Comparison of ENCODE assay signal across 11 cellular contexts in genomic region chr12:27732281-27732680, GRCh38. TPM values are rescaled to one million over a fixed set of nuclear protein-coding genes. Genes with fewer than 3 reads are reported as not detected.
DNase-seq lines count a peak whose midpoint lies in the region; ATAC-seq and TF ChIP-seq lines count a peak whose summit lies in the region.
"Had no signal": no experiment of that assay in that cellular context is flagged by ENCODE, and none has a peak within 500 bp of the region (broad histone marks: within the 10 kb centered on the region; RNA-seq: fewer than 3 reads in every experiment).

No MANE protein-coding gene starts in this region.

- H3K4me1 ChIP-seq in OCI-LY3 (ENCODE audit: low read length): no peaks in the 10 kb centered on the region
- peaks cover 6% of the 10 kb centered on the region for H3K4me1 ChIP-seq in foreskin keratinocyte

- no peak overlapping the region for H3K9ac ChIP-seq in OCI-LY3 (ENCODE audit: low read length)

- no peak overlapping the region for H2AFZ ChIP-seq in OCI-LY3 (ENCODE audit: low read depth, low read length)

- no peak overlapping the region for H3K4me3 ChIP-seq in OCI-LY3 (ENCODE audit: low read length)

- no peaks in the 10 kb centered on the region for H3K27me3 Mint-ChIP-seq in glutamatergic neuron (ENCODE audit: unreplicated experiment)

- H3K36me3 ChIP-seq in OCI-LY3 (replicated peaks; ENCODE audit: low read depth, low read length): peaks cover 24% of the 10 kb centered on the region

- H3K27ac ChIP-seq in OCI-LY3 (ENCODE audit: low read length): no peak overlapping the region
- H3K27ac ChIP-seq in foreskin keratinocyte: no peak overlapping the region

- H3K9me3 ChIP-seq in OCI-LY3 (ENCODE audit: insufficient read depth, low read length): no peaks in the 10 kb centered on the region

- H3K4me3 Mint-ChIP-seq in glutamatergic neuron (ENCODE audit: unreplicated experiment): no peak overlapping the region

- H3K36me3 Mint-ChIP-seq in glutamatergic neuron (ENCODE audit: unreplicated experiment): no peaks in the 10 kb centered on the region

- H3K79me2 ChIP-seq in OCI-LY3 (ENCODE audit: low read length): peaks cover 2% of the 10 kb centered on the region; the same call in 1 of the 2 replicates

- DNase-seq in AG08395 (ENCODE audit: low spot score) (peak; percentile 10), foreskin keratinocyte (peak in 1 of 2 donors; percentile 20), glutamatergic neuron (no peak)
- DNase-seq: activated CD8-positive, alpha-beta memory T cell treated with anti-CD3 and anti-CD28 coated beads, Interleukin-2, amount 50 U/mL, for 48 hours; occipital lobe had no signal

- H3K4me1 Mint-ChIP-seq in glutamatergic neuron (ENCODE audit: low read depth, unreplicated experiment): no peaks in the 10 kb centered on the region

- no peaks in the 10 kb centered on the region for H3K9me3 Mint-ChIP-seq in glutamatergic neuron (ENCODE audit: unreplicated experiment)

- H3K4me2 ChIP-seq in OCI-LY3 (ENCODE audit: low read length): no peak overlapping the region

- TF ChIP-seq CTCF in OCI-LY3 (IDR thresholded peaks at IDR 0.05; ENCODE audit: low read depth, low read length) (peak; percentile 50), foreskin keratinocyte (conservative IDR thresholded peaks at IDR 0.05) (peak; percentile 44), glutamatergic neuron (IDR thresholded peaks at IDR 0.05; ENCODE audit: partially characterized antibody, unreplicated experiment) (no peak)

- H3K27me3 ChIP-seq in OCI-LY3 (ENCODE audit: low read depth, low read length) (no peaks in the 10 kb centered on the region), foreskin keratinocyte (no peaks in the 10 kb centered on the region)

- ATAC-seq in GM18517 (IDR thresholded peaks at IDR 0.05; ENCODE audit: unreplicated experiment) (peak; percentile 62), foreskin keratinocyte (peak; percentile 59), GM21381 (IDR thresholded peaks at IDR 0.05; ENCODE audit: unreplicated experiment) (no peak), HG03045 (IDR thresholded peaks at IDR 0.05; ENCODE audit: unreplicated experiment) (no peak), GM19023 (IDR thresholded peaks at IDR 0.05; ENCODE audit: unreplicated experiment) (no peak)

- no peak overlapping the region for H3K27ac Mint-ChIP-seq in glutamatergic neuron (ENCODE audit: unreplicated experiment)

- no peaks in the 10 kb centered on the region for H4K20me1 ChIP-seq in OCI-LY3 (ENCODE audit: insufficient read depth, low read length)

RNA-seq across cellular contexts. Expression of gene MRPS35, which starts 21.6 kb away (rescaled TPM):
- total RNA-seq in foreskin keratinocyte (62.6 and 68.9 TPM in 2 replicates), glutamatergic neuron (ENCODE audit: unreplicated experiment) (27.4 TPM)
- polyA plus RNA-seq in foreskin keratinocyte: 45.9 and 53.7 TPM in 2 replicates

RNA-seq across cellular contexts. Expression of gene REP15, which starts 36.0 kb away (rescaled TPM):
- total RNA-seq in foreskin keratinocyte: 3.4 TPM in 2 replicates
- polyA plus RNA-seq in foreskin keratinocyte: 2.5 and 2.9 TPM in 2 replicates
- total RNA-seq in glutamatergic neuron (ENCODE audit: unreplicated experiment): 1.6 TPM

RNA-seq across cellular contexts. Expression of gene KLHL42, which starts 47.8 kb away (rescaled TPM):
- 27.8 and 30.5 TPM in 2 replicates for total RNA-seq in foreskin keratinocyte
- 7.2 and 8.0 TPM in 2 replicates for polyA plus RNA-seq in foreskin keratinocyte
- total RNA-seq in glutamatergic neuron (ENCODE audit: unreplicated experiment): 65.3 TPM

RNA-seq across cellular contexts. Expression of gene MANSC4, which starts 47.8 kb away (rescaled TPM):
- 0.20 and 0.25 TPM in 2 replicates for total RNA-seq in foreskin keratinocyte
- 0.10 and 0.14 TPM in 2 replicates for polyA plus RNA-seq in foreskin keratinocyte
- not detected for total RNA-seq in glutamatergic neuron (ENCODE audit: unreplicated experiment)
- polyA plus RNA-seq: fibroblast of lung had no signal

Comparison
In these comparisons a context has a peak if more than half of its experiments do, and no peak if none do; other contexts are left out.
1. ATAC-seq: peak in GM18517 (single experiment) and foreskin keratinocyte (single experiment); none in GM21381 (single experiment), HG03045 (single experiment) and GM19023 (single experiment).